ENCODE assay signal across 26 cellular contexts in genomic region chr10:62587011-62587410, GRCh38.
DNase-seq lines count a peak whose midpoint lies in the region; ATAC-seq, FAIRE-seq and TF ChIP-seq lines count a peak whose summit lies in the region.
"Had no signal": no experiment of that assay in that cellular context is flagged by ENCODE, and none has a peak within 500 bp of the region (broad histone marks: within the 10 kb centered on the region; RNA-seq: fewer than 3 reads in every experiment).

No MANE protein-coding gene starts in this region.

- H3K4me3 ChIP-seq in choroid plexus epithelial cell (ENCODE audit: low read depth, low read length): no peak overlapping the region
- no peak overlapping the region for H3K4me3 ChIP-seq in small intestine (ENCODE audit: low read depth in 1 of 2, low read length in 2 of 2)
- H3K4me3 ChIP-seq: GM23338 had no signal

- no peak for ATAC-seq in GM19455 (IDR thresholded peaks at IDR 0.05; ENCODE audit: unreplicated experiment)
- no peak for ATAC-seq in GM19397 (IDR thresholded peaks at IDR 0.05; ENCODE audit: unreplicated experiment)
- ATAC-seq: CD8-positive, alpha-beta T cell; GM23338; Panc1 had no signal

- in situ Hi-C loops in GM13976 (cut with MboI; ENCODE audit: low sequenced_read_pairs, unreplicated experiment): loop anchor here (25.0 kb wide), 1 partner anchor 500 kb away; no protein-coding TSS in a partner anchor

- no peaks in the 10 kb centered on the region for H3K9me3 ChIP-seq in small intestine (ENCODE audit: control insufficient read depth, low read depth)
- H3K9me3 ChIP-seq: Caco-2 had no signal

- TF ChIP-seq CTCF in choroid plexus epithelial cell (conservative IDR thresholded peaks at IDR 0.05; ENCODE audit: low read depth, low read length) (no peak), GM13976 (IDR thresholded peaks at IDR 0.05; ENCODE audit: borderline replicate concordance, control extremely low read depth, extremely low read depth, insufficient read depth, missing control alignments) (no peak)

- FAIRE-seq in small intestine (lab: Jason Lieb, UNC): peak; percentile 5
- FAIRE-seq: GM12892, HTR-8/SVneo had no signal

- H3K27ac ChIP-seq in small intestine (ENCODE audit: low read depth in 1 of 2, low read length in 1 of 2): no peak overlapping the region
- H3K27ac ChIP-seq: C4-2B, KMS-11 had no signal

- no peaks in the 10 kb centered on the region for H3K4me1 ChIP-seq in small intestine (ENCODE audit: control insufficient read depth in 2 of 2, insufficient read depth in 1 of 2, low read depth in 1 of 2, low read length in 1 of 2)
- H3K4me1 ChIP-seq: Caco-2 had no signal

- DNase-seq in LHCN-M2 (ENCODE audit: low read depth) (peak; percentile 53), choroid plexus epithelial cell (ENCODE audit: low read depth) (peak; percentile 50), iris pigment epithelial cell (ENCODE audit: low read depth) (peak; percentile 51), small intestine (no peak), GM03348 (ENCODE audit: low spot score) (no peak), GM13976 (ENCODE audit: low spot score) (no peak)
- DNase-seq: Caco-2; CD8-positive, alpha-beta T cell; DMS 273 treated with DMSO at 0.1 percent for 48 hours; DMS79; GF-D8; H9; NCI-H1048; NCI-H1417; NCI-H1694; NCI-H2029 treated with DMSO at 0.1 percent for 48 hours; NCI-H446 treated with DMSO at 0.1 percent for 48 hours; SHP77 treated with DMSO at 0.1 percent for 48 hours had no signal

- no peaks in the 10 kb centered on the region for H3K36me3 ChIP-seq in small intestine (ENCODE audit: control insufficient read depth in 2 of 2, insufficient read depth in 2 of 2, low read length in 2 of 2)

- no peaks in the 10 kb centered on the region for H3K27me3 ChIP-seq in small intestine (ENCODE audit: control insufficient read depth in 2 of 2, insufficient read depth in 2 of 2, low read length in 2 of 2)

Comparison
In these comparisons a context has a peak if more than half of its experiments do, and no peak if none do; other contexts are left out.
1. DNase-seq: peak in LHCN-M2 (single experiment), choroid plexus epithelial cell (single experiment) and iris pigment epithelial cell (single experiment); none in small intestine (single experiment), GM03348 (single experiment) and GM13976 (single experiment).